Comparison of ENCODE assay signal across 8 cellular contexts in genomic region chr13:113153810-113154748, GRCh38. TPM values are rescaled to one million over a fixed set of nuclear protein-coding genes. Genes with fewer than 3 reads are reported as not detected.
DNase-seq lines count a peak whose midpoint lies in the region; ATAC-seq and TF ChIP-seq lines count a peak whose summit lies in the region.

No MANE protein-coding gene starts in this region.

- intact Hi-C loops in IMR-90 (cut with micrococcal nuclease) (loop anchor here (2.0 kb wide), 1 partner anchor 57 kb away; no protein-coding TSS in a partner anchor), adrenal gland (cut with DNase I) (no loop called here), heart left ventricle (cut with DNase I) (loop anchor here in 3 of 10 donors (2.0 to 10.0 kb wide), 3 partner anchors 51 to 53 kb away; partner anchors contain the start of genes CUL4A (in 2 of the 3) and PCID2 (in 2 of the 3))

- peak overlapping the region; percentile 94 to 98 for H4K8ac ChIP-seq in IMR-90 (ENCODE audit: low read depth in 2 of 2, low read length in 2 of 2)
- no peak overlapping the region for H4K8ac ChIP-seq in trophoblast cell (ENCODE audit: low read depth, low read length)

- H3K79me1 ChIP-seq in IMR-90 (ENCODE audit: low read depth in 1 of 2, low read length in 2 of 2) (no peaks in the 10 kb centered on the region), trophoblast cell (ENCODE audit: low read length) (peaks cover 5% of the 10 kb centered on the region)

- H3K4ac ChIP-seq in IMR-90 (ENCODE audit: low read depth, low read length): peak overlapping the region; percentile 77
- H3K4ac ChIP-seq in trophoblast cell (ENCODE audit: low read depth, low read length): no peak overlapping the region

- 42% methylated on average over 2 of the region's 76 CpGs; no CpG with 5 or more reads in 1 of the 2 experiments for WGBS in IMR-90 (ENCODE audit: extremely low coverage in 2 of 2, insufficient read length in 1 of 2), 2 experiments
- WGBS in adrenal gland, 4 donors: 1 to 10% (median 6%) methylated on average over 12 to 41 of the region's 76 CpGs
- 7 to 10% (median 8%) methylated on average over 18 to 41 of the region's 76 CpGs for WGBS in heart left ventricle, 4 donors
- WGBS in trophoblast cell (ENCODE audit: extremely low coverage, insufficient coverage, insufficient read length): no CpG with 5 or more reads among the region's 76 CpGs

- POLR2A ChIA-PET in IMR-90 (lab: Charles Lee; ENCODE audit: unreplicated experiment): interaction anchor here (0.6 kb wide), 1 partner anchor 252 kb away, joined by 3 read pairs; no protein-coding TSS in a partner anchor

- dilution Hi-C loops in IMR-90 (cut with HindIII; ENCODE audit: low sequenced_read_pairs, unreplicated experiment): no loop called here

- H3K4me3 ChIP-seq in IMR-90 (ENCODE audit: insufficient read depth, low read depth, low read length) (peak overlapping the region; percentile 38), adrenal gland (peak overlapping the region in 2 of 4 donors; percentile 1 to 54), heart left ventricle (peak overlapping the region; percentile 31 to 68 (median 53)), trophoblast cell (ENCODE audit: low read depth, low read length) (no peak overlapping the region)

- H4K20me1 ChIP-seq in IMR-90 (ENCODE audit: insufficient read depth, low read length): no peaks in the 10 kb centered on the region

- H2BK20ac ChIP-seq in IMR-90 (ENCODE audit: low read depth, low read length): peak overlapping the region; percentile 27; the same call in 1 of the 2 replicates

- ATAC-seq in IMR-90 (ENCODE audit: low read depth): peak; percentile 80
- peak; percentile 71 to 89 (median 80) for ATAC-seq in heart left ventricle

- peak overlapping the region; percentile 36 for H3K56ac ChIP-seq in IMR-90 (ENCODE audit: extremely low read depth, insufficient read depth, low read length)

- no peak overlapping the region for H4K12ac ChIP-seq in trophoblast cell (ENCODE audit: low read depth, low read length)

- peaks cover 4% of the 10 kb centered on the region for H3K79me2 ChIP-seq in trophoblast cell (ENCODE audit: control insufficient read depth, insufficient read depth, low read length, poor library complexity)

- H3K9me1 ChIP-seq in IMR-90 (ENCODE audit: insufficient read depth, low read length): peaks cover 5% of the 10 kb centered on the region; the same call in 1 of the 2 replicates

- BruUV-seq in IMR-90 (replicated peaks; lab: Mats Ljungman, UMichigan): no TSS peak

- in situ Hi-C loops in IMR-90 (cut with MboI; ENCODE audit: low sequenced_read_pairs): no loop called here

- peaks cover 7% of the 10 kb centered on the region for H3K9me3 Mint-ChIP-seq in type B pancreatic cell

- H3K27ac Mint-ChIP-seq in type B pancreatic cell: peak overlapping the region; percentile 72

- H3K9ac ChIP-seq in IMR-90 (ENCODE audit: low read depth, low read length) (peak overlapping the region; percentile 59), trophoblast cell (ENCODE audit: low read length) (no peak overlapping the region)

- peak overlapping the region; percentile 81 for H2AFZ ChIP-seq in IMR-90 (replicated peaks; ENCODE audit: low read length, poor library complexity)
- H2AFZ ChIP-seq in trophoblast cell (ENCODE audit: insufficient read depth, low read length, poor library complexity): no peak overlapping the region

- no peaks in the 10 kb centered on the region for H3K36me3 Mint-ChIP-seq in type B pancreatic cell

- H4K5ac ChIP-seq in IMR-90 (ENCODE audit: low read depth, low read length): peak overlapping the region; percentile 92

- H2BK120ac ChIP-seq in IMR-90 (ENCODE audit: low read depth, low read length): peak overlapping the region; percentile 71
- no peak overlapping the region for H2BK120ac ChIP-seq in trophoblast cell (ENCODE audit: insufficient read depth, low read length, poor library complexity)

- peaks cover 19% of the 10 kb centered on the region for H3K27me3 Mint-ChIP-seq in type B pancreatic cell

- H3K36me3 ChIP-seq in IMR-90 (ENCODE audit: control insufficient read depth, insufficient read depth, low read length): no peaks in the 10 kb centered on the region
- H3K36me3 ChIP-seq in adrenal gland (replicated peaks in 1 of 2): no peaks in the 10 kb centered on the region
- H3K36me3 ChIP-seq in heart left ventricle: no peaks in the 10 kb centered on the region
- no peaks in the 10 kb centered on the region for H3K36me3 ChIP-seq in trophoblast cell (ENCODE audit: control insufficient read depth in 1 of 2, insufficient read depth in 2 of 2, low read length in 2 of 2)

- no peak overlapping the region for H2BK12ac ChIP-seq in trophoblast cell (ENCODE audit: low read length)

- peak overlapping the region; percentile 83 for H3K4me3 Mint-ChIP-seq in type B pancreatic cell

- peaks cover 9% of the 10 kb centered on the region for H3K4me1 Mint-ChIP-seq in type B pancreatic cell (ENCODE audit: unreplicated experiment)

- no peak for TF ChIP-seq CTCF in IMR-90 (conservative IDR thresholded peaks at IDR 0.05; ENCODE audit: low read depth, low read length)
- TF ChIP-seq CTCF in adrenal gland (IDR thresholded peaks at IDR 0.05): peak in 1 of 6 experiments; percentile 6
- TF ChIP-seq CTCF in heart left ventricle (IDR thresholded peaks at IDR 0.05): peak in 1 of 12 donors; percentile 14
- no peak for TF ChIP-seq CTCF in type B pancreatic cell (conservative IDR thresholded peaks at IDR 0.05)

- TF ChIP-seq RAD21 in IMR-90 (IDR thresholded peaks at IDR 0.05; ENCODE audit: low read length): no peak

- peak overlapping the region; percentile 56 for H2BK5ac ChIP-seq in IMR-90 (ENCODE audit: low read depth, low read length, poor library complexity, severe bottlenecking)
- no peak overlapping the region for H2BK5ac ChIP-seq in trophoblast cell (ENCODE audit: low read depth, low read length, poor library complexity)

- H3K4me1 ChIP-seq in IMR-90 (ENCODE audit: control insufficient read depth, insufficient read depth, low read length) (peaks cover 11% of the 10 kb centered on the region), adrenal gland (replicated peaks in 1 of 2) (peaks cover 16 to 24% of the 10 kb centered on the region in 2 donors), heart left ventricle (peaks cover 3 to 24% (median 14%) of the 10 kb centered on the region in 12 donors), trophoblast cell (ENCODE audit: control insufficient read depth in 1 of 2, insufficient read depth in 2 of 2, low read length in 2 of 2) (peaks cover 8 to 10% of the 10 kb centered on the region in 2 experiments)

- H2AK5ac ChIP-seq in IMR-90 (ENCODE audit: low read depth, low read length) (peak overlapping the region; percentile 81), trophoblast cell (ENCODE audit: low read length) (no peak overlapping the region)

- H3K9me3 ChIP-seq in IMR-90 (ENCODE audit: control insufficient read depth, insufficient read depth, low read length) (no peaks in the 10 kb centered on the region), adrenal gland (replicated peaks in 1 of 3) (no peaks in the 10 kb centered on the region), heart left ventricle (no peaks in the 10 kb centered on the region), trophoblast cell (ENCODE audit: insufficient read depth, low read depth, low read length) (peaks cover 5% of the 10 kb centered on the region)

- H3K23ac ChIP-seq in IMR-90 (ENCODE audit: low read depth, low read length): peak overlapping the region; percentile 81
- no peak overlapping the region for H3K23ac ChIP-seq in trophoblast cell (ENCODE audit: low read length)

- H3K27ac ChIP-seq in IMR-90 (ENCODE audit: insufficient read depth, low read length) (peak overlapping the region; percentile 68), adrenal gland (peak overlapping the region; percentile 82 to 93 (median 85)), heart left ventricle (peak overlapping the region; percentile 58 to 95 (median 88)), trophoblast cell (ENCODE audit: low read depth, low read length) (no peak overlapping the region)

- H3K18ac ChIP-seq in IMR-90 (ENCODE audit: low read depth, low read length) (peak overlapping the region; percentile 70), trophoblast cell (ENCODE audit: low read length) (no peak overlapping the region)

- peak overlapping the region; percentile 80; the same call in 2 of the 3 replicates for H2BK15ac ChIP-seq in IMR-90 (ENCODE audit: low read depth, low read length)

- H2AK9ac ChIP-seq in IMR-90 (replicated peaks; ENCODE audit: low read depth, low read length, poor library complexity): peak overlapping the region; percentile 21

- CTCF ChIA-PET in IMR-90 (lab: Yijun Ruan, JAX): no interaction called here

- H3K4me2 ChIP-seq in IMR-90 (ENCODE audit: low read depth, low read length): peak overlapping the region; percentile 70
- peak overlapping the region; percentile 83 for H3K4me2 ChIP-seq in trophoblast cell (ENCODE audit: low read length)

- peak overlapping the region; percentile 91 for H3K14ac ChIP-seq in IMR-90 (replicated peaks; ENCODE audit: low read depth, low read length)
- no peak overlapping the region for H3K14ac ChIP-seq in trophoblast cell (ENCODE audit: low read length)

- no peaks in the 10 kb centered on the region for H3K27me3 ChIP-seq in IMR-90 (ENCODE audit: control insufficient read depth, insufficient read depth, low read length)
- H3K27me3 ChIP-seq in adrenal gland: no peaks in the 10 kb centered on the region
- H3K27me3 ChIP-seq in heart left ventricle: peaks cover 0 to 7% (median 0%) of the 10 kb centered on the region in 9 donors
- H3K27me3 ChIP-seq in trophoblast cell (ENCODE audit: insufficient read depth, low read length): peaks cover 13% of the 10 kb centered on the region

- H4K91ac ChIP-seq in IMR-90 (ENCODE audit: insufficient read depth, low read depth, low read length): peak overlapping the region; percentile 74
- H4K91ac ChIP-seq in trophoblast cell (ENCODE audit: low read depth, low read length): no peak overlapping the region

- peak; percentile 91 for DNase-seq in AG20443 (ENCODE audit: low spot score)
- DNase-seq in IMR-90: peak; percentile 51
- peak; percentile 55 for DNase-seq in SW480 (ENCODE audit: low spot score)
- DNase-seq in adrenal gland: peak; percentile 85 to 90 (median 88)
- DNase-seq in heart left ventricle: peak; percentile 83 to 91 (median 85)
- DNase-seq in trophoblast cell: peak; percentile 28 to 74
- DNase-seq in type B pancreatic cell (ENCODE audit: extremely low spot score, unreplicated experiment): peak; percentile 83

- TF ChIP-seq POLR2A in GM19099 (IDR thresholded peaks at IDR 0.05; ENCODE audit: extremely low read depth, insufficient read length, low read depth) (peak; percentile 50), IMR-90 (IDR thresholded peaks at IDR 0.05; ENCODE audit: low read depth, low read length) (peak; percentile 46; the same call in 1 of the 2 replicates), adrenal gland (IDR thresholded peaks at IDR 0.05) (peak; percentile 10 to 75), heart left ventricle (IDR thresholded peaks at IDR 0.05) (peak in 1 of 2 donors; percentile 40)

RNA-seq across cellular contexts. Expression of gene PROZ, which starts 4.4 kb away (rescaled TPM):
- total RNA-seq in IMR-90 (2012; rRNA removed) (not detected in 2 replicates), adrenal gland (not detected), heart left ventricle (not detected), type B pancreatic cell (ENCODE audit: low replicate concordance) (not detected in 2 replicates)
- polyA plus RNA-seq in IMR-90 (2012; rRNA removed) (not detected in 2 replicates), adrenal gland (not detected), heart left ventricle (not detected)
- polyA plus RNA-seq in IMR-90 (2012; cell fraction: cytosol; rRNA removed): not detected in 2 replicates
- polyA plus RNA-seq in IMR-90 (2012; cell fraction: nucleus; rRNA removed; ENCODE audit: low replicate concordance): not detected in 2 replicates
- polyA plus RNA-seq in trophoblast cell (2013): not detected in 2 replicates

RNA-seq across cellular contexts. Expression of gene F10, which starts 31.5 kb away (rescaled TPM):
- total RNA-seq in IMR-90 (2012; rRNA removed) (7.2 and 9.1 TPM in 2 replicates), adrenal gland (10 to 100 TPM in 6 of 8 donors, 1 to 10 TPM in 2; 4.4 to 54.4 (median 12.6) TPM), heart left ventricle (10 to 100 TPM in 4 of 9 donors, 1 to 10 TPM in 5; 2.4 to 13.6 (median 9.8) TPM), type B pancreatic cell (ENCODE audit: low replicate concordance) (34.4 and 53.6 TPM in 2 replicates)
- polyA plus RNA-seq in IMR-90 (2012; rRNA removed) (19.5 and 19.7 TPM in 2 replicates), adrenal gland (10 to 100 TPM in 2 of 3 donors, 1 to 10 TPM in 1; 6.1 to 81.8 (median 48.3) TPM), heart left ventricle (1 to 10 TPM; 2.4 to 9.2 TPM)
- 12.2 and 29.3 TPM in 2 replicates for polyA plus RNA-seq in IMR-90 (2012; cell fraction: cytosol; rRNA removed)
- 9.8 and 11.4 TPM in 2 replicates for polyA plus RNA-seq in IMR-90 (2012; cell fraction: nucleus; rRNA removed; ENCODE audit: low replicate concordance)
- 0.04 TPM in 1 of 2 replicates, not detected in the other for polyA plus RNA-seq in trophoblast cell (2013)

RNA-seq across cellular contexts. Expression of gene F7, which starts 48.5 kb away (rescaled TPM):
- total RNA-seq in IMR-90 (2012; rRNA removed): under 0.01 TPM in 1 of 2 replicates, not detected in the other
- 0.07 and 0.09 TPM in 2 replicates for polyA plus RNA-seq in IMR-90 (2012; rRNA removed)
- 0.03 TPM in 1 of 2 replicates, not detected in the other for polyA plus RNA-seq in IMR-90 (2012; cell fraction: cytosol; rRNA removed)
- polyA plus RNA-seq in IMR-90 (2012; cell fraction: nucleus; rRNA removed; ENCODE audit: low replicate concordance): 0.09 TPM in 2 replicates
- total RNA-seq in adrenal gland: under 1 TPM in 1 of 8 donors, not detected in 7; 0.61 TPM
- polyA plus RNA-seq in adrenal gland: under 1 TPM; 0.05 to 0.10 (median 0.08) TPM
- under 1 TPM in 3 of 9 donors, not detected in 6; 0.10 to 0.41 (median 0.16) TPM for total RNA-seq in heart left ventricle
- polyA plus RNA-seq in heart left ventricle: under 1 TPM in 1 of 2 donors, not detected in 1; 0.01 TPM
- polyA plus RNA-seq in trophoblast cell (2013): 0.01 and 0.04 TPM in 2 replicates
- 3.0 and 5.3 TPM in 2 replicates for total RNA-seq in type B pancreatic cell (ENCODE audit: low replicate concordance)

RNA-seq across cellular contexts. Expression of gene PCID2, which starts 54.4 kb away (rescaled TPM):
- total RNA-seq in IMR-90 (2012; rRNA removed) (72.8 and 90.9 TPM in 2 replicates), adrenal gland (10 to 100 TPM; 26.4 to 72.9 (median 43.5) TPM), heart left ventricle (10 to 100 TPM; 40.1 to 60.2 (median 45.2) TPM), type B pancreatic cell (ENCODE audit: low replicate concordance) (46.3 and 59.7 TPM in 2 replicates)
- polyA plus RNA-seq in IMR-90 (2012; rRNA removed) (71.7 and 83.5 TPM in 2 replicates), adrenal gland (10 to 100 TPM; 44.8 to 49.6 (median 47.2) TPM), heart left ventricle (10 to 100 TPM; 30.0 to 57.7 TPM)
- polyA plus RNA-seq in IMR-90 (2012; cell fraction: cytosol; rRNA removed): 25.2 and 46.9 TPM in 2 replicates
- 56.5 and 157 TPM in 2 replicates for polyA plus RNA-seq in IMR-90 (2012; cell fraction: nucleus; rRNA removed; ENCODE audit: low replicate concordance)
- 29.9 and 30.4 TPM in 2 replicates for polyA plus RNA-seq in trophoblast cell (2013)

RNA-seq across cellular contexts. Expression of gene CUL4A, which starts 55.3 kb away (rescaled TPM):
- 128 and 146 TPM in 2 replicates for total RNA-seq in IMR-90 (2012; rRNA removed)
- polyA plus RNA-seq in IMR-90 (2012; rRNA removed): 68.7 and 86.0 TPM in 2 replicates
- 35.5 and 36.9 TPM in 2 replicates for polyA plus RNA-seq in IMR-90 (2012; cell fraction: cytosol; rRNA removed)
- polyA plus RNA-seq in IMR-90 (2012; cell fraction: nucleus; rRNA removed; ENCODE audit: low replicate concordance): 77.4 and 122 TPM in 2 replicates
- total RNA-seq in adrenal gland: 10 to 100 TPM; 53.5 to 90.4 (median 58.7) TPM
- 10 to 100 TPM; 27.6 to 62.8 (median 40.3) TPM for polyA plus RNA-seq in adrenal gland
- total RNA-seq in heart left ventricle: 100 to 1,000 TPM in 7 of 9 donors, 10 to 100 TPM in 2; 86.7 to 121 (median 114) TPM
- polyA plus RNA-seq in heart left ventricle: 10 to 100 TPM; 29.7 to 82.1 TPM
- 45.6 and 47.5 TPM in 2 replicates for polyA plus RNA-seq in trophoblast cell (2013)
- total RNA-seq in type B pancreatic cell (ENCODE audit: low replicate concordance): 64.6 and 69.9 TPM in 2 replicates
